8 cellular contexts compared by ENCODE assay signal in the genomic region with DNA sequence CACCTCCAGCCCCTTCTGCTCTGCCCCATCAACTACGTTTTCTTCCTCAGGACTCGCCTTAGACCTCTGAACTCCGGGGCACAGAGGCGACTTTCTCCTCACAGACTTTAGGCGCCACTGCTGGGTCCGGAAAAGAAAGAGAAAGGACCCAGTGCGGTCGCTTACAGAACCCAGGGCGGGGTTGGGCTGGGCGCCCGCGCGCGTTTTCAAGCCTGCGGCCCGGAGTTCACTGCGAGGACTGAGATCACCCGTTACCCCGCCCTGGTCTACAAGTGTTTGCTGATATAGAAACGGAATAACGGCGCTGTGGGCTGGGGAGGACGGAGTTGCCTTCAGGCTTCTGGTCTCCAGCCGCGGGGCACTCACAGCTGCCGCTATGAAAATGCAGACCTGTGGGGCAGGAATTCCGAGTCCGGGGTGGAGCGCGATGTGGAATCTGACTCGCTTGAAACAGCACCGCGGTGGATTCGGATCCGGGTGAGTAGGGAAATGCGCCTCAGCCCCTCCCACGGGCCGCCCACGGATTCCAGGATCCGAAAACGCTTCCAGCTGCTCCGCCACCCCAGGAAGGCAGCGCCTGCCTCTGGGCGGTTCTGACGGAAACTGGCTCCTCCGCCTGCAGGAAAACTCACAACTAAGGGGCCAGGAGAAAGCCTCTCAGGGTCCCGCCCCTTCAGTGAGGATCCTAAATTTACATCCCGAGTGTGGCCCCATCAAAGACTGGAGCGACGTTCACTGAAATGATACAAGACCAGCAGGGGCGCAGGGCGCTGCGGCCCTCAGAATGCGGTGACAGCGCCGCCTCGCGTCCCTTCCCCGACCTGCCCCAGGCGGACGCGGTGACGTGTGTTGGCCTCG. TPM values are rescaled to one million over a fixed set of nuclear protein-coding genes. Genes with fewer than 3 reads are reported as not detected.
DNase-seq lines count a peak whose midpoint lies in the region; ATAC-seq and TF ChIP-seq lines count a peak whose summit lies in the region.

No MANE protein-coding gene starts in this region.

- under 1% methylated on average over 64 of the region's 64 CpGs for WGBS in HUES64

- no peaks in the 10 kb centered on the region for H3K36me3 Mint-ChIP-seq in nephron (ENCODE audit: low read depth)
- H3K36me3 Mint-ChIP-seq in stimulated activated naive CD8-positive, alpha-beta T cell treated with anti-CD3 and anti-CD28 coated beads, Interleukin-15, Interleukin-2, amounts not matched to agents 100 ng/mL and 50 ng/mL, for 24 hours (ENCODE audit: low read depth) = no peaks in the 10 kb centered on the region

- peak; percentile 99 for TF ChIP-seq CTCF in fibroblast of the aortic adventitia (IDR thresholded peaks at IDR 0.05; ENCODE audit: insufficient read depth, low read length)
- TF ChIP-seq CTCF in nephron (IDR thresholded peaks at IDR 0.05; ENCODE audit: unreplicated experiment in 3 of 3) = peak; percentile 90 to 94 (median 90)

- H3K9me3 ChIP-seq in HUES64 (ENCODE audit: insufficient read depth, low read depth, low read length) = no peaks in the 10 kb centered on the region

- peaks cover 71% of the 10 kb centered on the region for H3K27me3 Mint-ChIP-seq in nephron (ENCODE audit: low read depth)
- no peaks in the 10 kb centered on the region for H3K27me3 Mint-ChIP-seq in stimulated activated naive CD8-positive, alpha-beta T cell treated with anti-CD3 and anti-CD28 coated beads, Interleukin-15, Interleukin-2, amounts not matched to agents 100 ng/mL and 50 ng/mL, for 24 hours

- H3K27ac ChIP-seq in HUES64 (ENCODE audit: low read depth, low read length) = peak overlapping the region; percentile 28; the same call in 1 of the 2 replicates

- peaks cover 10% of the 10 kb centered on the region for H3K4me1 Mint-ChIP-seq in nephron
- H3K4me1 Mint-ChIP-seq in stimulated activated naive CD8-positive, alpha-beta T cell treated with anti-CD3 and anti-CD28 coated beads, Interleukin-15, Interleukin-2, amounts not matched to agents 100 ng/mL and 50 ng/mL, for 24 hours (ENCODE audit: low read depth) = peaks cover 32% of the 10 kb centered on the region

- peak overlapping the region; percentile 45 for H3K9ac ChIP-seq in HUES64 (ENCODE audit: low read depth, low read length)

- peaks cover 20% of the 10 kb centered on the region for H3K4me1 ChIP-seq in HUES64 (ENCODE audit: insufficient read depth, low read length)

- ATAC-seq in GM21423 (IDR thresholded peaks at IDR 0.05; ENCODE audit: unreplicated experiment) = peak; percentile 68

- peak overlapping the region; percentile 59 to 82 (median 71) for H3K27ac Mint-ChIP-seq in nephron
- peak overlapping the region; percentile 82 for H3K27ac Mint-ChIP-seq in stimulated activated naive CD8-positive, alpha-beta T cell treated with anti-CD3 and anti-CD28 coated beads, Interleukin-15, Interleukin-2, amounts not matched to agents 100 ng/mL and 50 ng/mL, for 24 hours

- H3K4me3 ChIP-seq in HUES64 (ENCODE audit: low read length) = peak overlapping the region; percentile 71
- peak overlapping the region; percentile 83 for H3K4me3 ChIP-seq in fibroblast of the aortic adventitia (ENCODE audit: low read depth, low read length)

- peak overlapping the region; percentile 93 to 95 (median 93) for H3K4me3 Mint-ChIP-seq in nephron
- H3K4me3 Mint-ChIP-seq in stimulated activated naive CD8-positive, alpha-beta T cell treated with anti-CD3 and anti-CD28 coated beads, Interleukin-15, Interleukin-2, amounts not matched to agents 100 ng/mL and 50 ng/mL, for 24 hours = peak overlapping the region; percentile 89

- DNase-seq in DMS 273 (lab: John Stamatoyannopoulos, UW; ENCODE audit: unreplicated experiment) (peak; percentile 98), RPMI8226 (peak; percentile 91), fibroblast of the aortic adventitia (ENCODE audit: low read depth) (peak; percentile 90)
- peak; percentile 76 for DNase-seq in activated effector memory CD4-positive, alpha-beta T cell treated with Interleukin-2 at 50 U/mL for 16 hours

- no peaks in the 10 kb centered on the region for H3K9me3 Mint-ChIP-seq in nephron
- H3K9me3 Mint-ChIP-seq in stimulated activated naive CD8-positive, alpha-beta T cell treated with anti-CD3 and anti-CD28 coated beads, Interleukin-15, Interleukin-2, amounts not matched to agents 100 ng/mL and 50 ng/mL, for 24 hours = no peaks in the 10 kb centered on the region

- H3K36me3 ChIP-seq in HUES64 (ENCODE audit: insufficient read depth, low read length) = no peaks in the 10 kb centered on the region

- peaks cover 52% of the 10 kb centered on the region for H3K27me3 ChIP-seq in HUES64 (ENCODE audit: insufficient read depth, low read length)

RNA-seq across cellular contexts. Expression of a gene that starts 29.4 kb away (rescaled TPM):
- 2.4 TPM for polyA plus RNA-seq in HUES64 (2013, experiment 1 of 2)
- polyA plus RNA-seq in HUES64 (2013, experiment 2 of 2) = 2.7 TPM
- 1.1 and 2.9 TPM in 2 replicates for total RNA-seq in fibroblast of the aortic adventitia (ENCODE audit: low replicate concordance)

Comparison
In these comparisons a context has a peak if more than half of its experiments do, and no peak if none do; other contexts are left out.
1. Peak in every context shown above with its lines: DNase-seq, ATAC-seq, H3K4me3 ChIP-seq and H3K27ac ChIP-seq.